ENCODE assay signal across 20 cellular contexts in genomic region chr6:156418253-156418652, GRCh38.
"Had no signal": no experiment of that assay in that cellular context is flagged by ENCODE, and none has a peak within 500 bp of the region (broad histone marks: within the 10 kb centered on the region; RNA-seq: fewer than 3 reads in every experiment).

No MANE protein-coding gene starts in this region.

- H3K9me3 ChIP-seq: Peyer's patch, SJCRH30 had no signal

- ATAC-seq: K562, Right ventricle myocardium inferior, SK-N-SH treated with all-trans-retinoic acid at 6 μM for 48 hours had no signal

- H3K9ac ChIP-seq: KMS-11 had no signal

- FAIRE-seq: HTR-8/SVneo, K562 had no signal

- H3K4me1 ChIP-seq: Peyer's patch had no signal

- H3K27me3 ChIP-seq: Peyer's patch had no signal

- H3K4me2 ChIP-seq: KMS-11 had no signal

- H3K4me3 ChIP-seq: K562, Peyer's patch, SJCRH30 had no signal

- H3K36me3 ChIP-seq: Peyer's patch, SJCRH30 had no signal

- DNase-seq: Kasumi-1, MM.1S, NCI-H1436, NCI-H187, NCI-H2029, NCI-H2081 treated with DMSO at 0.1 percent for 48 hours, NCI-H2171, NCI-H226, NCI-H446 treated with DMSO at 0.1 percent for 48 hours, NCI-H510A treated with DMSO at 0.1 percent for 48 hours, NCI-H526, Peyer's patch, SHP77 treated with DMSO at 0.1 percent for 48 hours, SJCRH30 had no signal

- H3K27ac ChIP-seq: HL-60, KMS-11, Peyer's patch, SJCRH30 had no signal
